8 cellular contexts compared by ENCODE assay signal in the genomic region with DNA sequence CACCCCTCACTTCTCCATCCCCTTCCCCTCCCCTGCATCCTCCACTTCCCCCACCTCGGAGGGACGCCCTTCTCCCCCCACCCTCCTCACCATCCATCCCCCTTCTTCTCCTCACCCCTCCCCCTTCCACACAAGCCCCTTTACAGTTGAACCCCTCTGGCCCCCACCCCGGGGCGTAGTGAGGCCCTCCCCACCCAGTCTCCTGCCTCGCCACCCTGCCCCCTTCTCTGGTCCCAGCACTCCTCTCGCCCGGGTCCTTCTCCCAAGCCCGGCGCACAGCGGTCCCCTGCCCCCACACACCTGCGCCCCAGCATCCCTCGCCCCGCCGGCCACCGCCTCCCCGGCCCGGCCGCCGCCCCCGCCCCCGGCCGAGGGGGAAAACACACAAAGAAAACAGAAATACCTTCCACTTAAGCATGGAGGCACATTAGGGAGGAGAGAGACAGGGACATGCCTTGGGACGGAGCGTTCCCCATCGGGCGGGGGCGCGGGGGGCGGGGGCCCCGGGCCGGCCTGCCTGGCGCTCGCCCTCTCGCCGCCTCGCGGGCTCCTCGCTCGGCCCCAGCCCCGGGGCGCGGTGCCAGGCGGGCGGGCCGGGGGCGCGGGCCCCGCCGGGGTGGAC. TPM values are rescaled to one million over a fixed set of nuclear protein-coding genes. Genes with fewer than 3 reads are reported as not detected.
A peak's percentile ranks its signal among the peaks of the same experiment; 100 is the strongest.
DNase-seq lines count a peak whose midpoint lies in the region; ATAC-seq, FAIRE-seq and TF ChIP-seq lines count a peak whose summit lies in the region.

No MANE protein-coding gene starts in this region.

- H3K27me3 Mint-ChIP-seq in astrocyte (ENCODE audit: low read depth, unreplicated experiment) (peaks cover 51% of the 10 kb centered on the region), mesothelial cell of epicardium (ENCODE audit: low read depth) (peaks cover 47% of the 10 kb centered on the region)

- H3K4me3 ChIP-seq in AG04449 (ENCODE audit: low read depth, low read length) (peak overlapping the region; percentile 40), HCT116 (replicated peaks in 1 of 2; ENCODE audit: low read depth in 1 of 2, low read length in 2 of 2) (peak overlapping the region; percentile 30 to 63), astrocyte (ENCODE audit: insufficient read depth, low read depth, low read length) (no peak overlapping the region)

- no TSS peak for BruUV-seq in HCT116 (replicated peaks; lab: Mats Ljungman, UMichigan)

- H3K79me2 ChIP-seq in HCT116 (ENCODE audit: insufficient read depth, low read length), result no peaks in the 10 kb centered on the region
- H3K79me2 ChIP-seq in astrocyte (ENCODE audit: insufficient read depth, low read length), result no peaks in the 10 kb centered on the region

- CTCF ChIA-PET in AG04449 (lab: Yijun Ruan, JAX), result interaction anchor here (0.5 to 1.9 kb wide), 5 partner anchors 11 to 167 kb away, joined by 3 to 5 read pairs (median 3); no protein-coding TSS in a partner anchor
- CTCF ChIA-PET in HCT116 (lab: Charles Lee), result interaction anchor here (0.7 to 3.1 kb wide), 3 partner anchors 13 to 72 kb away, joined by 3 to 20 read pairs (median 4); no protein-coding TSS in a partner anchor

- H3K27me3 ChIP-seq in HCT116 (ENCODE audit: insufficient read depth, low read length) (no peaks in the 10 kb centered on the region), astrocyte (ENCODE audit: insufficient read depth, low read length) (peaks cover 46% of the 10 kb centered on the region)

- TF ChIP-seq CTCF in AG04449 (IDR thresholded peaks at IDR 0.05; ENCODE audit: insufficient read depth, low read length, missing control alignments) (no peak), HCT116 (IDR thresholded peaks at IDR 0.05 in 2 of 3, conservative IDR thresholded peaks at IDR 0.05 in 1 of 3; ENCODE audit: borderline replicate concordance in 1 of 3, insufficient read depth in 1 of 3, low read depth in 2 of 3, low read length in 2 of 3) (no peak), astrocyte (IDR thresholded peaks at IDR 0.05; ENCODE audit: insufficient read depth, low read depth, low read length) (no peak), mesothelial cell of epicardium (IDR thresholded peaks at IDR 0.05; ENCODE audit: unreplicated experiment) (no peak)

- no peaks in the 10 kb centered on the region for H3K9me2 ChIP-seq in HCT116 (ENCODE audit: insufficient read depth)

- H3K36me3 Mint-ChIP-seq in astrocyte (ENCODE audit: low read depth, unreplicated experiment) (no peaks in the 10 kb centered on the region), mesothelial cell of epicardium (no peaks in the 10 kb centered on the region)

- DNase-seq in AG04449 (ENCODE audit: low read depth, low spot score) (no peak), HCT116 (ENCODE audit: low read depth, low spot score) (no peak), astrocyte (ENCODE audit: low read depth) (no peak), mesothelial cell of epicardium (ENCODE audit: low spot score in 2 of 2, unreplicated experiment in 2 of 2) (no peak), AG08395 (ENCODE audit: low spot score) (no peak), NCI-H2029 (lab: John Stamatoyannopoulos, UW) (no peak), activated gamma-delta T cell (lab: John Stamatoyannopoulos, UW) (no peak)

- H4K20me1 ChIP-seq in HCT116 (ENCODE audit: insufficient read depth), result no peaks in the 10 kb centered on the region
- peaks cover 6% of the 10 kb centered on the region for H4K20me1 ChIP-seq in astrocyte (ENCODE audit: insufficient read depth, low read length)

- ATAC-seq in HCT116, result peak; percentile 41
- ATAC-seq in GM19463 (IDR thresholded peaks at IDR 0.05; ENCODE audit: unreplicated experiment), result no peak

- no peak overlapping the region for H3K27ac Mint-ChIP-seq in astrocyte (ENCODE audit: unreplicated experiment)
- H3K27ac Mint-ChIP-seq in mesothelial cell of epicardium, result no peak overlapping the region

- no peak for TF ChIP-seq POLR2A in HCT116 (IDR thresholded peaks at IDR 0.05; ENCODE audit: borderline replicate concordance, extremely low read depth, insufficient read depth, insufficient read length)

- H3K4me3 Mint-ChIP-seq in astrocyte (ENCODE audit: unreplicated experiment), result no peak overlapping the region
- H3K4me3 Mint-ChIP-seq in mesothelial cell of epicardium, result peak overlapping the region; percentile 59

- H3K9me3 Mint-ChIP-seq in astrocyte (ENCODE audit: unreplicated experiment) (no peaks in the 10 kb centered on the region), mesothelial cell of epicardium (no peaks in the 10 kb centered on the region)

- no peak overlapping the region for H2AFZ ChIP-seq in HCT116 (ENCODE audit: low read depth, low read length, poor library complexity, severe bottlenecking)
- no peak overlapping the region for H2AFZ ChIP-seq in astrocyte (ENCODE audit: low read depth, low read length)

- H3K4me2 ChIP-seq in HCT116 (ENCODE audit: low read length) (peak overlapping the region; percentile 95), astrocyte (ENCODE audit: low read length) (peak overlapping the region; percentile 80)

- H3K4me1 Mint-ChIP-seq in astrocyte (ENCODE audit: low read depth, unreplicated experiment), result peaks cover 9% of the 10 kb centered on the region
- peaks cover 56% of the 10 kb centered on the region for H3K4me1 Mint-ChIP-seq in mesothelial cell of epicardium

- H3K27ac ChIP-seq in HCT116 (ENCODE audit: low read depth, low read length) (no peak overlapping the region; the same call in 1 of the 2 replicates), astrocyte (ENCODE audit: low read depth, low read length) (no peak overlapping the region)

- H3K4me1 ChIP-seq in HCT116 (ENCODE audit: control insufficient read depth in 1 of 2, insufficient read depth in 2 of 2, low read length in 2 of 2) (peaks cover 25 to 43% of the 10 kb centered on the region in 2 experiments), astrocyte (ENCODE audit: insufficient read depth, low read length) (no peaks in the 10 kb centered on the region)

- RAD21 ChIA-PET in HCT116 (lab: Charles Lee; ENCODE audit: low non-redundant PET in 1 of 2, low total read pairs in 2 of 2, uncharacterized antibody in 2 of 2, unreplicated experiment in 2 of 2), result no interaction called here

- POLR2A ChIA-PET in AG04449 (lab: Yijun Ruan, JAX) (no interaction called here), HCT116 (lab: Charles Lee) (interaction anchor here (0.6 kb wide), 1 partner anchor 179 kb away, joined by 3 read pairs; no protein-coding TSS in a partner anchor)

- H3K9ac ChIP-seq in HCT116 (ENCODE audit: low read length) (peak overlapping the region; percentile 43; the same call in 1 of the 2 replicates), astrocyte (ENCODE audit: low read length) (no peak overlapping the region)

- H3K36me3 ChIP-seq in HCT116 (ENCODE audit: control insufficient read depth in 1 of 2, insufficient read depth in 2 of 2, low read length in 2 of 2), result no peaks in the 10 kb centered on the region
- no peaks in the 10 kb centered on the region for H3K36me3 ChIP-seq in astrocyte (ENCODE audit: insufficient read depth, low read length)

- intact Hi-C loops in HCT116 (cut with micrococcal nuclease), result no loop called here

- H3K9me3 ChIP-seq in HCT116 (ENCODE audit: control insufficient read depth in 1 of 2, insufficient read depth in 1 of 2, low read depth in 1 of 2, low read length in 2 of 2) (no peaks in the 10 kb centered on the region), astrocyte (ENCODE audit: insufficient read depth, low read depth, low read length) (no peaks in the 10 kb centered on the region)

- FAIRE-seq in astrocyte (lab: Jason Lieb, UNC), result no peak

- TF ChIP-seq RAD21 in HCT116 (IDR thresholded peaks at IDR 0.05; ENCODE audit: low read depth), result no peak

TF ChIP-seq in HCT116, 20 proteins besides CTCF, POLR2A, EP300 and RAD21:
- TF ChIP-seq ZFX (IDR thresholded peaks at IDR 0.05), result 0 out of 2 replicates have a peak, but pooled peaks have one; percentile 13
- no peak for TF ChIP-seq EGR1 (IDR thresholded peaks at IDR 0.05; ENCODE audit: low read depth)

RNA-seq across cellular contexts. Expression of a gene that starts 0.4 kb away (rescaled TPM):
- total RNA-seq in HCT116 (2021; ENCODE audit: unreplicated experiment) (10.5 TPM), astrocyte (0.75 and 1.5 TPM in 2 replicates), mesothelial cell of epicardium (19.4 to 21.4 TPM (median 20.8 TPM) in 3 replicates)
- polyA plus RNA-seq in HCT116 (2012), result 5.3 and 6.6 TPM in 2 replicates
